In genomic region chr9:129036923-129037766, GRCh38 we compare ENCODE assay signal across 1 cellular context.
TF ChIP-seq lines count a peak whose summit lies in the region.

No MANE protein-coding gene starts in this region.

TF ChIP-seq in GM12878, 131 proteins besides CTCF, POLR2A, EP300 and RAD21:
- peak; percentile 44; the same call in 1 of the 2 replicates for TF ChIP-seq NKRF (conservative IDR thresholded peaks at IDR 0.05)
- no peak for TF ChIP-seq SRF (IDR thresholded peaks at IDR 0.05; ENCODE audit: low read depth in 2 of 2, low read length in 2 of 2)
- TF ChIP-seq NBN (IDR thresholded peaks at IDR 0.05), result peak; percentile 25; the same call in 1 of the 2 replicates
- no peak for TF ChIP-seq ELK1 (IDR thresholded peaks at IDR 0.05; ENCODE audit: low read depth, low read length)
